9 cellular contexts compared by ENCODE assay signal in the genomic region with DNA sequence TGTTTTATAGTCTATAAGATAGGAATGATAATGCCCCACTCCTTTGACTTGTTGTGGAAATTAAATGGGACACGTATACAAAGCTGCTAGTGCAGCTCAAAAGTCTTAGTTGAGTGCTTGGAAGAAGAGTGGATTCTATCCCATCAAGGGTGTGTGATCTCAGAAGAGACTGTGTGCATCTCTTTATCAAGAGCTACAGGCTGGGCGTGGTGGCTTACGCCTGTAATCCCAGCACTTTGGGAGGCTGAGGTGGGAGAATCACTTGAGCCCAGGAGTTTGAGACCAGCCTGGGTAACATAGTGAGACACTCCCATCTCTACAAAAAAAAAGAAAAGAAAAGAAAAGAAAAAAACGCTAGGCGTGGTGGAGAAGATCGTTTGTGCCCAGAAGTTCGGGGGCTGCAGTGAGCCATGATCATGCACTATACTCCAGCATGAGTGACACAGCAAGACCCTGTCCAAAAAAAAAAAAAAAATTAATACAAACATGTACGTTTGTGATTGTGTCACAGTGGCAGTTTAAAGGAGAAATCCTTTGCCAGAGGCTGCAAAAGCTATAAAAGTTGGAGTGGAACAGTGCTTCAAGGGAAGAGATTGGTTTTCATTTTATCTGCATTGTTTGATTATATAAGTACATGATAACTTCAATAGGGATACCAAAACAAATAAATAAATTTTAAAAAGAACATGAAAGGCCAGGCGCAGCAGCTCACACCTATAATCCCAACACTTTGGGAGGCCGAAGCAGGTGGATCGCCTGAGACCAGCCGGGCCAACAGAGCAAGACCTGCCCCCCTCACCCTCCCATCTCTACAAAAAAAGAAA. TPM values are rescaled to one million over a fixed set of nuclear protein-coding genes. Genes with fewer than 3 reads are reported as not detected.
DNase-seq lines count a peak whose midpoint lies in the region; ATAC-seq and TF ChIP-seq lines count a peak whose summit lies in the region.
"Had no signal": no experiment of that assay in that cellular context is flagged by ENCODE, and none has a peak within 500 bp of the region (broad histone marks: within the 10 kb centered on the region; RNA-seq: fewer than 3 reads in every experiment).

No MANE protein-coding gene starts in this region.

- no peak for ATAC-seq in natural killer cell treated with Interleukin-12 subunit alpha and Interleukin-12 subunit beta and Interleukin-15 and Interleukin-18, amount 100 ng/mL, for 72 hours
- ATAC-seq in GM18873 (IDR thresholded peaks at IDR 0.05; ENCODE audit: low FRiP score, unreplicated experiment) (no peak), HG03457 (IDR thresholded peaks at IDR 0.05; ENCODE audit: unreplicated experiment) (no peak), HG03108 (IDR thresholded peaks at IDR 0.05; ENCODE audit: unreplicated experiment) (no peak), HG02885 (IDR thresholded peaks at IDR 0.05; ENCODE audit: poor library complexity, unreplicated experiment) (no peak)

- H3K27ac ChIP-seq in C4-2B, result peak overlapping the region; percentile 89

- no peaks in the 10 kb centered on the region for H3K9me3 Mint-ChIP-seq in natural killer cell treated with Interleukin-12 subunit alpha and Interleukin-12 subunit beta and Interleukin-15 and Interleukin-18, amount 100 ng/mL, for 72 hours

- H3K27me3 Mint-ChIP-seq in natural killer cell treated with Interleukin-12 subunit alpha and Interleukin-12 subunit beta and Interleukin-15 and Interleukin-18, amount 100 ng/mL, for 72 hours, result no peaks in the 10 kb centered on the region

- H3K4me3 Mint-ChIP-seq in natural killer cell treated with Interleukin-12 subunit alpha and Interleukin-12 subunit beta and Interleukin-15 and Interleukin-18, amount 100 ng/mL, for 72 hours, result peak overlapping the region; percentile 94

- TF ChIP-seq POLR2A in NB4 (IDR thresholded peaks at IDR 0.05; ENCODE audit: extremely low read depth, insufficient read length), result no peak

- TF ChIP-seq CTCF in C4-2B (conservative IDR thresholded peaks at IDR 0.05), result no peak
- no peak for TF ChIP-seq CTCF in NB4 (IDR thresholded peaks at IDR 0.05; ENCODE audit: low read depth, low read length)
- TF ChIP-seq CTCF in choroid plexus epithelial cell (conservative IDR thresholded peaks at IDR 0.05; ENCODE audit: low read depth, low read length), result no peak

- H3K4me3 ChIP-seq in NB4 (ENCODE audit: low read depth, low read length) (peak overlapping the region; percentile 81), choroid plexus epithelial cell (ENCODE audit: low read depth, low read length) (peak overlapping the region; percentile 71)

- H3K4me1 Mint-ChIP-seq in natural killer cell treated with Interleukin-12 subunit alpha and Interleukin-12 subunit beta and Interleukin-15 and Interleukin-18, amount 100 ng/mL, for 72 hours (ENCODE audit: low read depth in 2 of 2), result peaks cover 23 to 26% of the 10 kb centered on the region in 2 donors

- H3K27ac Mint-ChIP-seq in natural killer cell treated with Interleukin-12 subunit alpha and Interleukin-12 subunit beta and Interleukin-15 and Interleukin-18, amount 100 ng/mL, for 72 hours, result peak overlapping the region; percentile 88 to 95

- H3K36me3 Mint-ChIP-seq in natural killer cell treated with Interleukin-12 subunit alpha and Interleukin-12 subunit beta and Interleukin-15 and Interleukin-18, amount 100 ng/mL, for 72 hours, result no peaks in the 10 kb centered on the region

- peak; percentile 31 for DNase-seq in NB4 (ENCODE audit: low read depth)
- no peak for DNase-seq in choroid plexus epithelial cell (ENCODE audit: low read depth)
- DNase-seq in natural killer cell treated with Interleukin-12 subunit alpha and Interleukin-12 subunit beta and Interleukin-15 and Interleukin-18, amount 100 ng/mL, for 72 hours (ENCODE audit: low spot score), result no peak

RNA-seq across cellular contexts. Expression of gene DIS3L, which starts 0.9 kb away (rescaled TPM):
- 10 to 100 TPM; 20.5 to 35.9 TPM for total RNA-seq in natural killer cell treated with Interleukin-12 subunit alpha and Interleukin-12 subunit beta and Interleukin-15 and Interleukin-18, amount 100 ng/mL, for 72 hours

RNA-seq across cellular contexts. Expression of gene MEGF11, which starts 38.9 kb away (rescaled TPM):
- not detected for total RNA-seq in natural killer cell treated with Interleukin-12 subunit alpha and Interleukin-12 subunit beta and Interleukin-15 and Interleukin-18, amount 100 ng/mL, for 72 hours
- total RNA-seq: left cardiac atrium had no signal
